ENCODE assay signal across 9 cellular contexts in the genomic region with DNA sequence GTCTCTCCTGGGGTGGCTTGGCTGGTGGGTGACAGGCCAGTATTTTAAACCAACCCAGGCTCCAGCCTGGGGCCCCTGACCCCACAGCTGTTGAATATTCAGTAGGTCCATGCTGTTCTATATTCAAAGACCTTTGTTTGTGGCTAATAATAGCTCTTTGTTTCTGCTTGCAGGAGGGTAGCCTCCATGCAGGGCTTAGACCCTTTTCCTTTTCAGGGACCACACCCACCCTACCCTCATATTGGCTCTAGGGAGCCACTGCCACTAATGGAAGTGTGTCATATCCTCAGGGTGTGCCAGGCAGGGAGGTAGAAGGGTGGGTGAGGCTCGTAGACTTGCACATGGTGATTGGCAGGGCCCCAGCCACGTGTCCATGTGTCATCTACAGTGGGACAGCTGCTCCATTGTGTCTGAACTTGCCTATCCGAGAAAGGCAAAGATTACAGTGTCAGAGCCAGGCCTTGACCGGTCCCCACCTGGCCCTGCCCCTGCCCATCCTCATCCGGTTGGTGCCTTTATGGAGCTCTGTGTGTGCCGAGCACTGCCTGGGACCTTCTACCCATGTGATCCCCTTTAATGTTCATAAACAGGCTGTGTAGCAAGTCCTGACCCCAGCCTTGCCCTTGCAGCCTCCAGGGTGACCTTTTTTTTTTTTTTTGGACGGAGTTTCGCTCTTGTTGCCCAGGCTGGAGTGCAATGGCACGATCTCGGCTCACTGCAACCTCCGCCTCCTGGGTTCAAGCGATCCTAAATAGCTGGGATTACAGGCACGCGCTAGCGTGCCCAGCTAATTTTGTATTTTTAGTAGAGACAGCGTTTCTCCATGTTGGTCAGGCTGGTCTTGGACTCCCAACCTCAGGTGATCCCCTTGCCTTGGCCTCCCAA. TPM values are rescaled to one million over a fixed set of nuclear protein-coding genes. Genes with fewer than 3 reads are reported as not detected.
DNase-seq lines count a peak whose midpoint lies in the region; ATAC-seq and TF ChIP-seq lines count a peak whose summit lies in the region.
"Had no signal": no experiment of that assay in that cellular context is flagged by ENCODE, and none has a peak within 500 bp of the region (broad histone marks: within the 10 kb centered on the region; RNA-seq: fewer than 3 reads in every experiment).

No MANE protein-coding gene starts in this region.

- H3K4me1 ChIP-seq in osteoblast (ENCODE audit: insufficient read depth, low read length) = peaks cover 21% of the 10 kb centered on the region

- H3K4me3 Mint-ChIP-seq in activated CD8-positive, alpha-beta T cell treated with anti-CD3 and anti-CD28 coated beads for 36 hours = no peak overlapping the region
- H3K4me3 Mint-ChIP-seq: activated T-helper 1 cell treated with anti-CD3 and anti-CD28 coated beads, Interleukin-12 subunit alpha, Interleukin-12 subunit beta, Interleukin-2, Interleukin-4 antibody, amounts not matched to agents 30 ng/mL and 10 ng/mL and 1 ng/mL, durations not matched to agents 14 hours and 24 hours and 36 hours had no signal

- no peaks in the 10 kb centered on the region for H3K27me3 Mint-ChIP-seq in activated CD8-positive, alpha-beta T cell treated with anti-CD3 and anti-CD28 coated beads for 36 hours

- H3K79me2 ChIP-seq in osteoblast (ENCODE audit: insufficient read depth, low read length) = no peaks in the 10 kb centered on the region

- H3K36me3 ChIP-seq in osteoblast (ENCODE audit: insufficient read depth, low read length) = no peaks in the 10 kb centered on the region

- CTCF ChIA-PET in activated CD8-positive, alpha-beta T cell treated with anti-CD3 and anti-CD28 coated beads for 36 hours (lab: Charles Lee) = no interaction called here

- H3K27me3 ChIP-seq in osteoblast (ENCODE audit: insufficient read depth, low read length) = no peaks in the 10 kb centered on the region

- no peaks in the 10 kb centered on the region for H3K36me3 Mint-ChIP-seq in activated CD8-positive, alpha-beta T cell treated with anti-CD3 and anti-CD28 coated beads for 36 hours (ENCODE audit: low read depth)

- peaks cover 5% of the 10 kb centered on the region for H3K9me3 Mint-ChIP-seq in activated CD8-positive, alpha-beta T cell treated with anti-CD3 and anti-CD28 coated beads for 36 hours
- H3K9me3 Mint-ChIP-seq: activated T-helper 1 cell treated with anti-CD3 and anti-CD28 coated beads, Interleukin-12 subunit alpha, Interleukin-12 subunit beta, Interleukin-2, Interleukin-4 antibody, amounts not matched to agents 30 ng/mL and 10 ng/mL and 1 ng/mL, durations not matched to agents 14 hours and 24 hours and 36 hours had no signal

- H3K27ac ChIP-seq in osteoblast (ENCODE audit: low read depth, low read length) = no peak overlapping the region

- peak; percentile 10 for DNase-seq in EL
- DNase-seq in SHP77 (lab: John Stamatoyannopoulos, UW) = peak; percentile 17 to 59
- peak; percentile 44 for DNase-seq in fibroblast of the aortic adventitia (ENCODE audit: low read depth)
- DNase-seq in osteoblast (ENCODE audit: insufficient read length, low spot score, missing footprints) = peak; percentile 90
- no peak for DNase-seq in GF-D8 (lab: John Stamatoyannopoulos, UW)
- no peak for DNase-seq in activated CD8-positive, alpha-beta T cell treated with anti-CD3 and anti-CD28 coated beads for 36 hours
- no peak for DNase-seq in Kasumi-1 (lab: John Stamatoyannopoulos, UW)

- intact Hi-C loops in activated CD8-positive, alpha-beta T cell treated with anti-CD3 and anti-CD28 coated beads for 36 hours (cut with micrococcal nuclease) = no loop called here

- no peak for ATAC-seq in activated CD8-positive, alpha-beta T cell treated with anti-CD3 and anti-CD28 coated beads for 36 hours
- no peak for ATAC-seq in HG03045 (IDR thresholded peaks at IDR 0.05; ENCODE audit: unreplicated experiment)

- H3K4me2 ChIP-seq in osteoblast (ENCODE audit: insufficient read depth, low read length) = no peak overlapping the region

- peak overlapping the region; percentile 72 for H2AFZ ChIP-seq in osteoblast (ENCODE audit: low read length)

- H3K27ac Mint-ChIP-seq in activated CD8-positive, alpha-beta T cell treated with anti-CD3 and anti-CD28 coated beads for 36 hours = no peak overlapping the region
- H3K27ac Mint-ChIP-seq: activated T-helper 1 cell treated with anti-CD3 and anti-CD28 coated beads, Interleukin-12 subunit alpha, Interleukin-12 subunit beta, Interleukin-2, Interleukin-4 antibody, amounts not matched to agents 30 ng/mL and 10 ng/mL and 1 ng/mL, durations not matched to agents 14 hours and 24 hours and 36 hours had no signal

- H3K4me3 ChIP-seq in fibroblast of the aortic adventitia (ENCODE audit: low read depth, low read length) = no peak overlapping the region
- H3K4me3 ChIP-seq in osteoblast (ENCODE audit: insufficient read depth, low read length) = no peak overlapping the region

- POLR2A ChIA-PET in activated CD8-positive, alpha-beta T cell treated with anti-CD3 and anti-CD28 coated beads for 36 hours (lab: Charles Lee) = no interaction called here

- H4K20me1 ChIP-seq in osteoblast (ENCODE audit: insufficient read depth, low read length) = no peaks in the 10 kb centered on the region

- no peaks in the 10 kb centered on the region for H3K9me3 ChIP-seq in osteoblast (ENCODE audit: low read depth, low read length)

- H3K4me1 Mint-ChIP-seq in activated CD8-positive, alpha-beta T cell treated with anti-CD3 and anti-CD28 coated beads for 36 hours (ENCODE audit: low read depth) = no peaks in the 10 kb centered on the region

- no peak for TF ChIP-seq CTCF in fibroblast of the aortic adventitia (IDR thresholded peaks at IDR 0.05; ENCODE audit: insufficient read depth, low read length)
- TF ChIP-seq CTCF in osteoblast (IDR thresholded peaks at IDR 0.05; ENCODE audit: extremely low read depth, low read depth, low read length) = no peak
- no peak for TF ChIP-seq CTCF in activated CD8-positive, alpha-beta T cell treated with anti-CD3 and anti-CD28 coated beads for 36 hours (IDR thresholded peaks at IDR 0.05)

RNA-seq across cellular contexts. Expression of a gene that starts 22.1 kb away (rescaled TPM):
- total RNA-seq in fibroblast of the aortic adventitia (ENCODE audit: low replicate concordance) = 0.41 and 1.5 TPM in 2 replicates
- 1.1 and 1.5 TPM in 2 replicates for total RNA-seq in osteoblast
- not detected for total RNA-seq in activated CD8-positive, alpha-beta T cell treated with anti-CD3 and anti-CD28 coated beads for 36 hours
- total RNA-seq: activated T-helper 1 cell treated with anti-CD3 and anti-CD28 coated beads, Interleukin-12 subunit alpha, Interleukin-12 subunit beta, Interleukin-2, Interleukin-4 antibody, amounts not matched to agents 30 ng/mL and 10 ng/mL and 1 ng/mL, durations not matched to agents 14 hours and 24 hours and 36 hours had no signal

Comparison
In these comparisons a context has a peak if more than half of its experiments do, and no peak if none do; other contexts are left out.
1. DNase-seq: peak in EL (single experiment), SHP77 (2 of 2), fibroblast of the aortic adventitia (single experiment) and osteoblast (single experiment); none in GF-D8 (single experiment), activated CD8-positive, alpha-beta T cell treated with anti-CD3 and anti-CD28 coated beads for 36 hours (single experiment) and Kasumi-1 (0 of 2).